In the genomic region with DNA sequence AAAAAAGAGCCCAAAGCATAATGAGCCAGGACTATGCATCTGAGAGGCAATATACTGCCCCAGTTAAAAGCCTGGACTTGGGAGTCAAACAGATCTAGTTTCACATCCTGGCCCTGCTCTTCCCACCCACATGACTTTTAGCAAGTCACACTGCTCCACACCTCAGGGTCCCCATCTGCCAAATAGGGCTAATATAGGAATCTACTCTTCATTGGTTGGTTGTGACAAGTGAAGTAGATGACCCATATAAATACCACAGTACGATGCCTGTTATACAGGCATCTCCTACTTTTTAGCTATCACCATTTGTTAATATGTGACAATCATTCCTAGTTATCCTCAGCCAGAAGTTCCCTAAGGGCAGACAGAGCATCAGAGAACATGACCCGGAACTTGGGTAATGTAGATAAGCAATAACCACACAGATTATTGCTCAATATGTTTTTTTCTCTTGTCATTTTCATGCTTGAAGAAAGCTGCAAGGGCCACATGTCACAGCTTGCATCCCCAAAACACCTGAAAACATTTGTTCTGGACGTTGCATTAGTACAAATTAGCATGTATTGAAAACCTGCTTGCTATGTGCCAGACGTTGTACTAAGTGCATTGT, we compare ENCODE assay signal across 14 cellular contexts. TPM values are rescaled to one million over a fixed set of nuclear protein-coding genes. Genes with fewer than 3 reads are reported as not detected.
DNase-seq lines count a peak whose midpoint lies in the region; ATAC-seq lines count a peak whose summit lies in the region.
"Had no signal": no experiment of that assay in that cellular context is flagged by ENCODE, and none has a peak within 500 bp of the region (broad histone marks: within the 10 kb centered on the region; RNA-seq: fewer than 3 reads in every experiment).

No MANE protein-coding gene starts in this region.

- no peak overlapping the region for H2BK120ac ChIP-seq in mesenchymal stem cell (ENCODE audit: low read depth, low read length)

- H3K14ac ChIP-seq in mesenchymal stem cell (ENCODE audit: low read length in 2 of 2): no peak overlapping the region

- H4K8ac ChIP-seq in mesenchymal stem cell (ENCODE audit: low read length): no peak overlapping the region

- H3K27me3 ChIP-seq in mesenchymal stem cell (ENCODE audit: control insufficient read depth in 1 of 2, insufficient read depth in 1 of 2, low read length in 2 of 2) (no peaks in the 10 kb centered on the region), aorta (ENCODE audit: control insufficient read depth in 1 of 2, insufficient read depth in 2 of 2, low read length in 1 of 2) (no peaks in the 10 kb centered on the region)
- H3K27me3 ChIP-seq: MG63 had no signal

- ATAC-seq in Right ventricle myocardium superior (ENCODE audit: poor library complexity) (peak; percentile 37), left cardiac atrium (no peak), aorta (ENCODE audit: low FRiP score) (peak; percentile 49), GM19328 (IDR thresholded peaks at IDR 0.05; ENCODE audit: unreplicated experiment) (no peak)
- ATAC-seq: HCT116 had no signal

- intact Hi-C loops in Right ventricle myocardium superior (cut with DNase I): no loop called here
- intact Hi-C loops in left cardiac atrium (cut with DNase I): no loop called here
- intact Hi-C loops in activated T-helper 2 cell treated with anti-CD3 and anti-CD28 coated beads, Interferon-gamma antibody, Interleukin-2, Interleukin-4, amounts not matched to agents 10 μg/mL and 5 μg/mL and 100 μg/mL, durations not matched to agents 14 hours and 24 hours and 36 hours (cut with micrococcal nuclease): no loop called here
- intact Hi-C loops in aorta (cut with DNase I): no loop called here

- no peaks in the 10 kb centered on the region for H3K27me3 Mint-ChIP-seq in activated T-helper 2 cell treated with anti-CD3 and anti-CD28 coated beads, Interferon-gamma antibody, Interleukin-2, Interleukin-4, amounts not matched to agents 10 μg/mL and 5 μg/mL and 100 μg/mL, durations not matched to agents 14 hours and 24 hours and 36 hours (ENCODE audit: low read depth)

- H3K9me3 ChIP-seq in mesenchymal stem cell (ENCODE audit: control insufficient read depth, low read length): no peaks in the 10 kb centered on the region
- H3K9me3 ChIP-seq in aorta (ENCODE audit: control insufficient read depth, low read length): no peaks in the 10 kb centered on the region
- H3K9me3 ChIP-seq: BE2C, MG63 had no signal

- H3K36me3 ChIP-seq in mesenchymal stem cell (ENCODE audit: control insufficient read depth in 1 of 2, insufficient read depth in 2 of 2, low read depth in 1 of 2, low read length in 2 of 2) (peaks cover 0 to 3% of the 10 kb centered on the region in 2 experiments), aorta (ENCODE audit: control insufficient read depth in 1 of 2, insufficient read depth in 2 of 2, low read length in 1 of 2) (no peaks in the 10 kb centered on the region)
- H3K36me3 ChIP-seq: BE2C had no signal

- no peak overlapping the region for H2AFZ ChIP-seq in mesenchymal stem cell (ENCODE audit: low read depth, low read length)

- H3K4me1 ChIP-seq in mesenchymal stem cell (ENCODE audit: control insufficient read depth, insufficient read depth, low read depth, low read length) (peaks cover 10% of the 10 kb centered on the region), aorta (ENCODE audit: control insufficient read depth in 1 of 2, insufficient read depth in 2 of 2, low read length in 2 of 2) (peaks cover 2 to 6% of the 10 kb centered on the region in 2 donors)
- H3K4me1 ChIP-seq: BE2C had no signal

- peaks cover 4% of the 10 kb centered on the region for H3K9me3 Mint-ChIP-seq in activated T-helper 2 cell treated with anti-CD3 and anti-CD28 coated beads, Interferon-gamma antibody, Interleukin-2, Interleukin-4, amounts not matched to agents 10 μg/mL and 5 μg/mL and 100 μg/mL, durations not matched to agents 14 hours and 24 hours and 36 hours

- peak overlapping the region; percentile 70 for H3K27ac Mint-ChIP-seq in activated T-helper 2 cell treated with anti-CD3 and anti-CD28 coated beads, Interferon-gamma antibody, Interleukin-2, Interleukin-4, amounts not matched to agents 10 μg/mL and 5 μg/mL and 100 μg/mL, durations not matched to agents 14 hours and 24 hours and 36 hours

- H3K4me3 ChIP-seq in mesenchymal stem cell (ENCODE audit: insufficient read depth in 1 of 2, low read depth in 1 of 2, low read length in 2 of 2) (no peak overlapping the region), aorta (ENCODE audit: low read length in 2 of 2) (no peak overlapping the region)
- H3K4me3 ChIP-seq: MG63 had no signal

- no peak overlapping the region for H4K91ac ChIP-seq in mesenchymal stem cell (ENCODE audit: low read length)

- no peak overlapping the region for H3K4me2 ChIP-seq in mesenchymal stem cell (ENCODE audit: low read length, poor library complexity, severe bottlenecking)

- 90% methylated on average over 4 of the region's 4 CpGs for WGBS in mesenchymal stem cell
- 70 to 77% methylated on average over 4 of the region's 4 CpGs for WGBS in aorta, 2 donors

- H3K23ac ChIP-seq in mesenchymal stem cell (ENCODE audit: low read length in 2 of 2): no peak overlapping the region

- H2AK5ac ChIP-seq in mesenchymal stem cell (ENCODE audit: low read length, severe bottlenecking): peak overlapping the region; percentile 84

- no peak overlapping the region for H3K9ac ChIP-seq in mesenchymal stem cell (ENCODE audit: low read length)

- no peak for DNase-seq in Right ventricle myocardium superior
- DNase-seq in left cardiac atrium: no peak
- DNase-seq in activated T-helper 2 cell treated with anti-CD3 and anti-CD28 coated beads, Interferon-gamma antibody, Interleukin-2, Interleukin-4, amounts not matched to agents 10 μg/mL and 5 μg/mL and 100 μg/mL, durations not matched to agents 14 hours and 24 hours and 36 hours (ENCODE audit: low spot score): no peak
- no peak for DNase-seq in mesenchymal stem cell
- no peak for DNase-seq in aorta
- no peak for DNase-seq in AG20443 (ENCODE audit: low spot score)
- no peak for DNase-seq in stimulated activated CD4-positive, alpha-beta T cell treated with anti-CD3 and anti-CD28 coated beads, Interleukin-4, amount 100 ng/mL, for 1 hour
- DNase-seq: activated effector memory CD4-positive, alpha-beta T cell treated with anti-CD3 and anti-CD28 coated beads, Interleukin-2, amount 50 U/mL, for 16 hours; BE2C; mesendoderm; MG63; stimulated activated CD8-positive, alpha-beta memory T cell treated with anti-CD3 and anti-CD28 coated beads, Interleukin-4, amount 100 ng/mL, for 48 hours had no signal

- H2BK5ac ChIP-seq in mesenchymal stem cell (ENCODE audit: low read depth, low read length, poor library complexity, severe bottlenecking): no peak overlapping the region

- no peak overlapping the region for H3K4me3 Mint-ChIP-seq in activated T-helper 2 cell treated with anti-CD3 and anti-CD28 coated beads, Interferon-gamma antibody, Interleukin-2, Interleukin-4, amounts not matched to agents 10 μg/mL and 5 μg/mL and 100 μg/mL, durations not matched to agents 14 hours and 24 hours and 36 hours (ENCODE audit: low read depth)

- H3K18ac ChIP-seq in mesenchymal stem cell (ENCODE audit: low read depth in 1 of 2, low read length in 2 of 2): no peak overlapping the region

- H2BK12ac ChIP-seq in mesenchymal stem cell (ENCODE audit: low read length in 2 of 2): no peak overlapping the region

- peaks cover 93% of the 10 kb centered on the region for H3K36me3 Mint-ChIP-seq in activated T-helper 2 cell treated with anti-CD3 and anti-CD28 coated beads, Interferon-gamma antibody, Interleukin-2, Interleukin-4, amounts not matched to agents 10 μg/mL and 5 μg/mL and 100 μg/mL, durations not matched to agents 14 hours and 24 hours and 36 hours (ENCODE audit: low read depth)

- H3K79me1 ChIP-seq in mesenchymal stem cell (replicated peaks; ENCODE audit: low read length, poor library complexity, severe bottlenecking): no peaks in the 10 kb centered on the region

- H3K27ac ChIP-seq in mesenchymal stem cell (ENCODE audit: low read length, poor library complexity, severe bottlenecking) (peak overlapping the region; percentile 33), aorta (ENCODE audit: low read depth in 1 of 2, low read length in 2 of 2) (peak overlapping the region in 1 of 2 donors; percentile 0)

- no peak overlapping the region for H2BK15ac ChIP-seq in mesenchymal stem cell (ENCODE audit: low read depth, poor library complexity, severe bottlenecking)

- peaks cover 66% of the 10 kb centered on the region for H3K4me1 Mint-ChIP-seq in activated T-helper 2 cell treated with anti-CD3 and anti-CD28 coated beads, Interferon-gamma antibody, Interleukin-2, Interleukin-4, amounts not matched to agents 10 μg/mL and 5 μg/mL and 100 μg/mL, durations not matched to agents 14 hours and 24 hours and 36 hours (ENCODE audit: low read depth)

- H3K4ac ChIP-seq in mesenchymal stem cell (ENCODE audit: low read depth in 1 of 2, low read length in 2 of 2): no peak overlapping the region

RNA-seq across cellular contexts. Expression of gene ADAM19, which starts 20.4 kb away (rescaled TPM):
- total RNA-seq in Right ventricle myocardium superior (8.4 TPM), left cardiac atrium (10 to 100 TPM; 19.0 to 57.5 TPM), aorta (10 to 100 TPM; 31.0 to 42.8 TPM)
- 229 and 237 TPM in 2 replicates for total RNA-seq in activated T-helper 2 cell treated with anti-CD3 and anti-CD28 coated beads, Interferon-gamma antibody, Interleukin-2, Interleukin-4, amounts not matched to agents 10 μg/mL and 5 μg/mL and 100 μg/mL, durations not matched to agents 14 hours and 24 hours and 36 hours
- 57.9 TPM for polyA plus RNA-seq in mesenchymal stem cell (2013, experiment 1 of 2)
- 57.0 TPM for polyA plus RNA-seq in mesenchymal stem cell (2013, experiment 2 of 2)
- polyA plus RNA-seq in aorta: 1 to 10 TPM; 1.5 to 9.6 TPM

Comparison
In these comparisons a context has a peak if more than half of its experiments do, and no peak if none do; other contexts are left out.
1. ATAC-seq: peak in Right ventricle myocardium superior (single experiment) and aorta (single experiment); none in left cardiac atrium (0 of 2) and GM19328 (single experiment).